5 cellular contexts compared by ENCODE assay signal in genomic region chr2:175450029-175450428, GRCh38.
"Had no signal": no experiment of that assay in that cellular context is flagged by ENCODE, and none has a peak within 500 bp of the region (broad histone marks: within the 10 kb centered on the region; RNA-seq: fewer than 3 reads in every experiment).

No MANE protein-coding gene starts in this region.

- H3K4me3 ChIP-seq: GM23338 had no signal

- H3K27ac ChIP-seq: HL-60 had no signal

- DNase-seq: H9, HCEC 1CT had no signal

- ATAC-seq: GM23338, HepG2 had no signal
